Comparison of ENCODE assay signal across 8 cellular contexts in genomic region chr22:21014202-21015050, GRCh38. TPM values are rescaled to one million over a fixed set of nuclear protein-coding genes. Genes with fewer than 3 reads are reported as not detected.
A peak's percentile ranks its signal among the peaks of the same experiment; 100 is the strongest.
DNase-seq lines count a peak whose midpoint lies in the region; ATAC-seq, FAIRE-seq and TF ChIP-seq lines count a peak whose summit lies in the region.

No MANE protein-coding gene starts in this region.

- H3K9me3 Mint-ChIP-seq in HFFc6: no peaks in the 10 kb centered on the region
- no peaks in the 10 kb centered on the region for H3K9me3 Mint-ChIP-seq in T-helper 1 cell treated with Interleukin-12 subunit alpha and Interleukin-12 subunit beta and Interleukin-4 antibody, amounts not matched to agents 30 μg/mL and 1 μg/mL, for 36 hours

- H3K27ac ChIP-seq in upper lobe of left lung: peak overlapping the region; percentile 50 to 82 (median 67)

- ATAC-seq in left cardiac atrium: peak; percentile 93 to 95
- peak; percentile 83 to 94 for ATAC-seq in upper lobe of left lung (ENCODE audit: low FRiP score in 2 of 2)

- peak overlapping the region; percentile 95 for H3K27ac Mint-ChIP-seq in HFFc6
- H3K27ac Mint-ChIP-seq in T-helper 1 cell treated with Interleukin-12 subunit alpha and Interleukin-12 subunit beta and Interleukin-4 antibody, amounts not matched to agents 30 μg/mL and 1 μg/mL, for 36 hours: peak overlapping the region; percentile 52

- 2 to 3% methylated on average over 19 to 24 of the region's 44 CpGs for WGBS in upper lobe of left lung, 2 donors

- H3K4me1 Mint-ChIP-seq in HFFc6 (ENCODE audit: low read depth): peaks cover 28% of the 10 kb centered on the region
- peaks cover 15% of the 10 kb centered on the region for H3K4me1 Mint-ChIP-seq in T-helper 1 cell treated with Interleukin-12 subunit alpha and Interleukin-12 subunit beta and Interleukin-4 antibody, amounts not matched to agents 30 μg/mL and 1 μg/mL, for 36 hours (ENCODE audit: low read depth)

- H3K27me3 Mint-ChIP-seq in HFFc6 (ENCODE audit: insufficient read depth): peaks cover 6% of the 10 kb centered on the region
- H3K27me3 Mint-ChIP-seq in T-helper 1 cell treated with Interleukin-12 subunit alpha and Interleukin-12 subunit beta and Interleukin-4 antibody, amounts not matched to agents 30 μg/mL and 1 μg/mL, for 36 hours (ENCODE audit: low read depth): peaks cover 21% of the 10 kb centered on the region

- FAIRE-seq in G401.6 (lab: Jason Lieb, UNC): peak; percentile 96

- no peak for TF ChIP-seq CTCF in HFFc6 (IDR thresholded peaks at IDR 0.05)
- TF ChIP-seq CTCF in upper lobe of left lung (IDR thresholded peaks at IDR 0.05): no peak

- peak in 1 of 4 donors; percentile 13 for TF ChIP-seq POLR2A in upper lobe of left lung (IDR thresholded peaks at IDR 0.05)

- intact Hi-C loops in left cardiac atrium (cut with DNase I) (no loop called here), posterior vena cava (cut with DNase I) (no loop called here)

- H3K4me3 Mint-ChIP-seq in HFFc6: peak overlapping the region; percentile 92
- H3K4me3 Mint-ChIP-seq in T-helper 1 cell treated with Interleukin-12 subunit alpha and Interleukin-12 subunit beta and Interleukin-4 antibody, amounts not matched to agents 30 μg/mL and 1 μg/mL, for 36 hours: peak overlapping the region; percentile 69

- H3K36me3 Mint-ChIP-seq in HFFc6 (ENCODE audit: low read depth): no peaks in the 10 kb centered on the region
- no peaks in the 10 kb centered on the region for H3K36me3 Mint-ChIP-seq in T-helper 1 cell treated with Interleukin-12 subunit alpha and Interleukin-12 subunit beta and Interleukin-4 antibody, amounts not matched to agents 30 μg/mL and 1 μg/mL, for 36 hours (ENCODE audit: low read depth)

- no peak for TF ChIP-seq EP300 in upper lobe of left lung (IDR thresholded peaks at IDR 0.05)

- DNase-seq in HFFc6: peak; percentile 91
- peak; percentile 93 to 96 (median 95) for DNase-seq in NCI-H1417 (lab: John Stamatoyannopoulos, UW)
- peak; percentile 82 for DNase-seq in amniotic stem cell (lab: John Stamatoyannopoulos, UW)
- peak; percentile 94 for DNase-seq in left cardiac atrium
- DNase-seq in posterior vena cava (ENCODE audit: low spot score): peak; percentile 94
- peak; percentile 86 to 97 for DNase-seq in upper lobe of left lung

- no peaks in the 10 kb centered on the region for H3K27me3 ChIP-seq in upper lobe of left lung

- no peaks in the 10 kb centered on the region for H3K36me3 ChIP-seq in upper lobe of left lung

- H3K9me3 ChIP-seq in upper lobe of left lung: no peaks in the 10 kb centered on the region

- peaks cover 22 to 27% (median 23%) of the 10 kb centered on the region in 4 donors for H3K4me1 ChIP-seq in upper lobe of left lung

- H3K4me3 ChIP-seq in upper lobe of left lung: peak overlapping the region; percentile 14 to 57 (median 50)

RNA-seq across cellular contexts. Expression of gene P2RX6, which starts 0.5 kb away (rescaled TPM):
- total RNA-seq in HFFc6 (2021; fragmentation: NEBNext Ultra II Directional; extraction: Animal tissue kit (Norgen Biotek cat#: 25700)): 1 to 10 TPM; 1.6 to 4.0 (median 1.9) TPM
- total RNA-seq in left cardiac atrium: 1 to 10 TPM; 2.2 to 4.6 TPM
- total RNA-seq in posterior vena cava: 1 to 10 TPM in 1 of 2 donors, under 1 TPM in 1; 0.19 to 1.0 TPM
- 10 to 100 TPM in 1 of 6 donors, 1 to 10 TPM in 1, under 1 TPM in 4; 0.39 to 22.0 (median 0.65) TPM for total RNA-seq in upper lobe of left lung

RNA-seq across cellular contexts. Expression of gene THAP7, which starts 12.5 kb away (rescaled TPM):
- 10 to 100 TPM; 17.8 to 23.1 (median 21.1) TPM for total RNA-seq in HFFc6 (2021; fragmentation: NEBNext Ultra II Directional; extraction: Animal tissue kit (Norgen Biotek cat#: 25700))
- 10 to 100 TPM; 20.9 to 22.1 TPM for total RNA-seq in left cardiac atrium
- total RNA-seq in posterior vena cava: 10 to 100 TPM; 16.4 to 20.5 TPM
- 10 to 100 TPM; 18.9 to 52.4 (median 32.0) TPM for total RNA-seq in upper lobe of left lung

RNA-seq across cellular contexts. Expression of gene SLC7A4, which starts 17.9 kb away (rescaled TPM):
- under 1 TPM in 1 of 6 experiments, not detected in 5; 0.07 TPM for total RNA-seq in HFFc6 (2021; fragmentation: NEBNext Ultra II Directional; extraction: Animal tissue kit (Norgen Biotek cat#: 25700))
- total RNA-seq in left cardiac atrium: under 1 TPM; 0.47 to 0.68 TPM
- total RNA-seq in posterior vena cava: 1 to 10 TPM; 1.5 to 8.9 TPM
- total RNA-seq in upper lobe of left lung: 1 to 10 TPM in 5 of 6 donors, not detected in 1; 1.2 to 5.2 (median 1.5) TPM

RNA-seq across cellular contexts. Expression of gene LRRC74B, which starts 31.3 kb away (rescaled TPM):
- total RNA-seq in HFFc6 (2021; fragmentation: NEBNext Ultra II Directional; extraction: Animal tissue kit (Norgen Biotek cat#: 25700)): not detected
- total RNA-seq in left cardiac atrium: not detected
- total RNA-seq in posterior vena cava: not detected
- total RNA-seq in upper lobe of left lung: 1 to 10 TPM in 5 of 6 donors, under 1 TPM in 1; 0.14 to 6.6 (median 3.2) TPM

RNA-seq across cellular contexts. Expression of gene LZTR1, which starts 32.3 kb away (rescaled TPM):
- 10 to 100 TPM; 50.6 to 64.0 (median 57.2) TPM for total RNA-seq in HFFc6 (2021; fragmentation: NEBNext Ultra II Directional; extraction: Animal tissue kit (Norgen Biotek cat#: 25700))
- total RNA-seq in left cardiac atrium (10 to 100 TPM; 26.9 to 29.1 TPM), posterior vena cava (10 to 100 TPM; 46.1 to 56.3 TPM), upper lobe of left lung (100 to 1,000 TPM in 2 of 6 donors, 10 to 100 TPM in 4; 33.7 to 114 (median 63.2) TPM)

Comparison
In these comparisons a context has a peak if more than half of its experiments do, and no peak if none do; other contexts are left out.
1. Peak in every context shown above with its lines: DNase-seq, ATAC-seq, H3K4me3 ChIP-seq and H3K27ac ChIP-seq.